ENCODE assay signal across 32 cellular contexts in the genomic region with DNA sequence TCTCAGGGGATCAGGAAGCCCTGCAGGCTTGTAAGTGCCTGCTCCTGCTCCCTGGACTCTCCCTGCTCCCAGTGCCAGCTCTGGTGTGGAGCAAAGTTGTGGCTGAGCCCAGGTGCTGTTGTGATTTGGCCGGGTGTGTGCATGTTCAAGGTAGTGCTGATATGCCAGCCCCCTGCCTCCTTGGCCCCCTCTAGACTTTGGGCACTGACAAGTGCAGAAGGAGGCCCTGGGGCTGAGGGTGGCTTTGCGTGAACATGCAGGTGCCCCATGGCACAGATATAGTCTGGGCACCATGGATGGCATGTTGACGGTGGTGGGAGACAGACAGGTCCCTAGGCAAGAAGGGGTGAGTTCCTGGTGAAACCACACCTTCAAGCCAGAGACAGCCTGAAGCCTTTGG.
"Had no signal": no experiment of that assay in that cellular context is flagged by ENCODE, and none has a peak within 500 bp of the region (broad histone marks: within the 10 kb centered on the region; RNA-seq: fewer than 3 reads in every experiment).

No MANE protein-coding gene starts in this region.

- H3K4me3 ChIP-seq: adrenal gland, ascending aorta, body of pancreas, breast epithelium, cardiac muscle cell had no signal

- H3K27ac ChIP-seq: adrenal gland, ascending aorta, body of pancreas, brain microvascular endothelial cell, breast epithelium, cardiac muscle cell had no signal

- H3K4me1 ChIP-seq: adrenal gland, ascending aorta, body of pancreas, breast epithelium had no signal

- DNase-seq: activated effector memory CD4-positive, alpha-beta T cell treated with anti-CD3 and anti-CD28 coated beads, Interleukin-2, amount 50 U/mL, for 16 hours; activated effector memory CD4-positive, alpha-beta T cell treated with Interleukin-2 at 50 U/mL for 16 hours; activated gamma-delta T cell; activated gamma-delta T cell treated with Interleukin-2 at 50 U/mL for 16 hours; activated naive CD4-positive, alpha-beta T cell; activated naive CD4-positive, alpha-beta T cell treated with anti-CD3 and anti-CD28 coated beads for 36 hours; activated naive CD4-positive, alpha-beta T cell treated with anti-CD3 and anti-CD28 coated beads, Interleukin-2, amount 10 ng/mL, durations not matched to agents 7 days and 5 days; activated naive CD4-positive, alpha-beta T cell treated with anti-CD3 and anti-CD28 coated beads, Interleukin-2, amount 50 U/mL, for 16 hours; activated naive CD4-positive, alpha-beta T cell treated with Interleukin-2 at 50 U/mL for 16 hours; activated naive CD8-positive, alpha-beta T cell treated with anti-CD3 and anti-CD28 coated beads for 36 hours; activated naive CD8-positive, alpha-beta T cell treated with anti-CD3 and anti-CD28 coated beads, Interleukin-2, amount 10 ng/mL, durations not matched to agents 7 days and 5 days; activated naive CD8-positive, alpha-beta T cell treated with anti-CD3 and anti-CD28 coated beads, Interleukin-2, amount 50 U/mL, for 24 hours; activated T-cell treated with anti-CD3 and anti-CD28 coated beads for 4 hours; activated T-cell treated with anti-CD3 and anti-CD28 coated beads, Interleukin-2, amount 50 U/mL, for 1 hour; activated T-cell treated with anti-CD3 and anti-CD28 coated beads, Interleukin-2, amount 50 U/mL, for 24 hours; activated T-cell treated with anti-CD3 and anti-CD28 coated beads, Interleukin-2, amount 50 U/mL, for 4 hours; activated T-cell treated with anti-CD3 and anti-CD28 coated beads, Interleukin-2, amount 50 U/mL, for 48 hours; activated T-cell treated with anti-CD3 and anti-CD28 coated beads, Interleukin-2, amount 50 U/mL, for 72 hours; adrenal gland; amniotic stem cell; amygdala; anterior cingulate cortex; body of pancreas; brain microvascular endothelial cell; central memory CD4-positive, alpha-beta T cell; cerebellar nuclear complex had no signal

- FAIRE-seq: astrocyte had no signal

- H3K36me3 ChIP-seq: adrenal gland, ascending aorta, brain microvascular endothelial cell, breast epithelium, cardiac muscle cell had no signal

- H3K9me3 ChIP-seq: adrenal gland, ascending aorta had no signal

- ATAC-seq: activated naive CD4-positive, alpha-beta T cell treated with anti-CD3 and anti-CD28 coated beads, Interleukin-2, amount 50 U/mL, for 72 hours; activated naive CD8-positive, alpha-beta T cell treated with anti-CD3 and anti-CD28 coated beads, Interleukin-2, amount 50 U/mL, for 24 hours; activated T-cell treated with anti-CD3 and anti-CD28 coated beads, Interleukin-2, amount 50 U/mL, for 4 hours; activated T-cell treated with anti-CD3 and anti-CD28 coated beads, Interleukin-2, amount 50 U/mL, for 72 hours; activated T-helper 17 cell treated with anti-CD3 and anti-CD28 coated beads, Interleukin-2, amount 50 U/mL, for 72 hours; body of pancreas had no signal

- H3K27me3 ChIP-seq: adrenal gland, ascending aorta, body of pancreas, brain microvascular endothelial cell, breast epithelium, cardiac muscle cell had no signal
